Comparison of ENCODE assay signal across 17 cellular contexts in the genomic region with DNA sequence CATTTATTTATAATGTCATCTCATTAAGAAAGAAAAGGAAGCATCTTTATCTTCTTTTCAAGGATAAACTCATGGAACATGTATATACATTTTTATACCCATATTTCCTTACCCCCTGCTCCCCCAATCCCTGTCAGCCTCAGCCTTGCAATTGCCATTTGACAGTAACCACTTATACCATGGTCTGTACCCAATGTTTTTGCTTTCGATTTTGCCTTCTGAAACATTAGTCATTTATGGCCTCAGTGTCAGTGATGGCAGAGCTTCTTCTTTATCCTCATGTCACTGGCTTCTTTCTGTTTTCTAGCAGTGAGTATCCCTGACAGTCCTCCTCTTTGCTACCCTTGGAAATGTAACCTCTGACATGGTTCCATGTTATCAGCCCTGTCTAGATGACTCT.
DNase-seq lines count a peak whose midpoint lies in the region; ATAC-seq, FAIRE-seq and TF ChIP-seq lines count a peak whose summit lies in the region.
"Had no signal": no experiment of that assay in that cellular context is flagged by ENCODE, and none has a peak within 500 bp of the region (broad histone marks: within the 10 kb centered on the region; RNA-seq: fewer than 3 reads in every experiment).

No MANE protein-coding gene starts in this region.

- no peak for TF ChIP-seq EP300 in GM12878 (IDR thresholded peaks at IDR 0.05; ENCODE audit: borderline replicate concordance in 1 of 2, control insufficient read depth in 1 of 2, low read depth in 2 of 2, low read length in 2 of 2)

- TF ChIP-seq CTCF in GM12878 (IDR thresholded peaks at IDR 0.05 in 2 of 3, conservative IDR thresholded peaks at IDR 0.05 in 1 of 3; ENCODE audit: control insufficient read depth in 2 of 3, extremely low read depth in 1 of 3, insufficient read depth in 1 of 3, low read depth in 3 of 3, low read length in 3 of 3) = no peak
- TF ChIP-seq CTCF in heart right ventricle (IDR thresholded peaks at IDR 0.05) = no peak

- POLR2A ChIA-PET in GM12878 (lab: Charles Lee) = interaction anchor here (1.6 kb wide), 1 partner anchor 25 kb away, joined by 4 read pairs; no protein-coding TSS in a partner anchor

- 0% methylated on average over 1 of the region's 1 CpG for WGBS in GM12878 (ENCODE audit: insufficient coverage, insufficient replicate concordance, low lambda C conversion rate, missing lambda C conversion rate)
- WGBS in heart right ventricle, 2 donors = 80 to 83% methylated on average over 1 of the region's 1 CpG

- in situ Hi-C loops in GM12878 (cut with MboI) = no loop called here

- H3K4me1 ChIP-seq in GM12878 (ENCODE audit: control insufficient read depth, insufficient read depth, low read length) (no peaks in the 10 kb centered on the region), heart right ventricle (peaks cover 3 to 20% (median 17%) of the 10 kb centered on the region in 9 donors)

- H3K27ac ChIP-seq in GM12878 (ENCODE audit: control insufficient read depth, insufficient read depth) = no peak overlapping the region
- no peak overlapping the region for H3K27ac ChIP-seq in heart right ventricle
- H3K27ac ChIP-seq: BLaER1 treated with 17β-estradiol and CSF1 and Interleukin-3, amounts not matched to agents 10 nM and 100 nM; left ventricle myocardium inferior; PC-9 had no signal

- DNase-seq in GM12878 (ENCODE audit: low read depth, low spot score) (peak; percentile 27), left ventricle myocardium superior (no peak), cerebellar cortex (ENCODE audit: low spot score) (no peak), heart right ventricle (no peak)
- DNase-seq in stimulated activated CD4-positive, alpha-beta T cell treated with anti-CD3 and anti-CD28 coated beads, Interleukin-12 subunit alpha, Interleukin-12 subunit beta, amount 100 ng/mL, for 4 hours = no peak
- DNase-seq: activated CD4-positive, alpha-beta memory T cell treated with anti-CD3 and anti-CD28 coated beads for 36 hours; central memory CD4-positive, alpha-beta T cell; hypothalamus; Karpas-422; left ventricle myocardium inferior; PC-9; substantia nigra had no signal

- H3K9ac ChIP-seq in GM12878 (ENCODE audit: control insufficient read depth, insufficient read depth, low read length) = no peak overlapping the region
- H3K9ac ChIP-seq: BLaER1 treated with 17β-estradiol and CSF1 and Interleukin-3, amounts not matched to agents 10 nM and 100 nM had no signal

- H3K79me2 ChIP-seq in GM12878 (ENCODE audit: control insufficient read depth, insufficient read depth, low read length) = no peaks in the 10 kb centered on the region

- H3K36me3 ChIP-seq in GM12878 (ENCODE audit: control insufficient read depth in 2 of 2, insufficient read depth in 2 of 2, low read length in 1 of 2) = no peaks in the 10 kb centered on the region
- no peaks in the 10 kb centered on the region for H3K36me3 ChIP-seq in heart right ventricle
- H3K36me3 ChIP-seq: BLaER1 treated with 17β-estradiol and CSF1 and Interleukin-3, amounts not matched to agents 10 nM and 100 nM; left ventricle myocardium inferior had no signal

- no peak for FAIRE-seq in GM12878 (lab: Jason Lieb, UNC)

- no peak overlapping the region for H3K4me2 ChIP-seq in GM12878 (ENCODE audit: control insufficient read depth, insufficient read depth)
- H3K4me2 ChIP-seq: BLaER1 treated with 17β-estradiol and CSF1 and Interleukin-3, amounts not matched to agents 10 nM and 100 nM; GM23338; PC-9 had no signal

- CTCF ChIA-PET in GM12878 (lab: Yijun Ruan, JAX) = interaction anchor here (1.6 kb wide), 1 partner anchor 36 kb away, joined by 5 read pairs; no protein-coding TSS in a partner anchor

- SMC1A ChIA-PET in GM12878 (lab: Charles Lee; ENCODE audit: uncharacterized antibody, unreplicated experiment) = interaction anchor here (1.9 kb wide), 1 partner anchor 36 kb away, joined by 6 read pairs; no protein-coding TSS in a partner anchor

- H2AFZ ChIP-seq in GM12878 (ENCODE audit: control insufficient read depth, low read depth, low read length) = no peak overlapping the region
- H2AFZ ChIP-seq: GM23338, PC-9 had no signal

- no peaks in the 10 kb centered on the region for H4K20me1 ChIP-seq in GM12878 (ENCODE audit: control insufficient read depth, insufficient read depth)
- H4K20me1 ChIP-seq: BLaER1 treated with 17β-estradiol and CSF1 and Interleukin-3, amounts not matched to agents 10 nM and 100 nM had no signal

- H3K4me3 ChIP-seq in GM12878 (no peak overlapping the region), heart right ventricle (no peak overlapping the region)
- H3K4me3 ChIP-seq: BLaER1 treated with 17β-estradiol and CSF1 and Interleukin-3, amounts not matched to agents 10 nM and 100 nM; GM23338; left ventricle myocardium inferior; PC-9 had no signal

- RAD21 ChIA-PET in GM12878 (lab: Charles Lee; ENCODE audit: unreplicated experiment) = no interaction called here

- H3K9me3 ChIP-seq in GM12878 (replicated peaks; ENCODE audit: control insufficient read depth, insufficient read depth, low read length) = no peaks in the 10 kb centered on the region; the same call in 1 of the 3 replicates
- no peaks in the 10 kb centered on the region for H3K9me3 ChIP-seq in heart right ventricle
- H3K9me3 ChIP-seq: left ventricle myocardium inferior had no signal

- ATAC-seq in GM18520 (IDR thresholded peaks at IDR 0.05; ENCODE audit: unreplicated experiment) = peak; percentile 93
- ATAC-seq in GM21529 (IDR thresholded peaks at IDR 0.05; ENCODE audit: unreplicated experiment) = peak; percentile 75
- peak; percentile 52 for ATAC-seq in HG03460 (IDR thresholded peaks at IDR 0.05; ENCODE audit: unreplicated experiment)
- peak; percentile 94 for ATAC-seq in GM12878
- ATAC-seq in left ventricle myocardium superior = no peak
- no peak for ATAC-seq in heart right ventricle
- ATAC-seq: GM23338 had no signal

- BruUV-seq in GM12878 (replicated peaks; lab: Mats Ljungman, UMichigan) = no TSS peak

- no peaks in the 10 kb centered on the region; a peak in 1 of 4 replicates for H3K27me3 ChIP-seq in GM12878 (replicated peaks in 1 of 2; ENCODE audit: control insufficient read depth in 2 of 2, insufficient read depth in 2 of 2, low read length in 1 of 2)
- H3K27me3 ChIP-seq in heart right ventricle = no peaks in the 10 kb centered on the region

- intact Hi-C loops in GM12878 (cut with micrococcal nuclease; ENCODE audit: unreplicated experiment) = no loop called here
- intact Hi-C loops in left ventricle myocardium superior (cut with micrococcal nuclease) = no loop called here
- intact Hi-C loops in heart right ventricle (cut with DNase I) = no loop called here

- no peak for TF ChIP-seq POLR2A in GM12878 (IDR thresholded peaks at IDR 0.05; ENCODE audit: low read depth, low read length)

- no peak for TF ChIP-seq RAD21 in GM12878 (IDR thresholded peaks at IDR 0.05; ENCODE audit: insufficient read depth, low read depth, low read length)

TF ChIP-seq in GM12878, 131 proteins besides CTCF, POLR2A, EP300 and RAD21:
- no peak for TF ChIP-seq BHLHE40 (IDR thresholded peaks at IDR 0.05; ENCODE audit: borderline replicate concordance in 1 of 2, low read depth in 2 of 2, low read length in 1 of 2)
- no peak for TF ChIP-seq ETV6 (conservative IDR thresholded peaks at IDR 0.05 in 1 of 2, IDR thresholded peaks at IDR 0.05 in 1 of 2; ENCODE audit: borderline replicate concordance in 1 of 2, low read depth in 1 of 2)
- TF ChIP-seq SMARCA5 (IDR thresholded peaks at IDR 0.05) = no peak
- no peak for TF ChIP-seq STAT3 (IDR thresholded peaks at IDR 0.05; ENCODE audit: low read depth, low read length)
- no peak for TF ChIP-seq TCF12 (IDR thresholded peaks at IDR 0.05; ENCODE audit: low read depth, low read length)

Comparison
In these comparisons a context has a peak if more than half of its experiments do, and no peak if none do; other contexts are left out.
1. ATAC-seq: peak in GM18520 (single experiment), GM21529 (single experiment), HG03460 (single experiment) and GM12878 (single experiment); none in left ventricle myocardium superior (single experiment) and heart right ventricle (0 of 8).